ENCODE assay signal across 9 cellular contexts in the genomic region with DNA sequence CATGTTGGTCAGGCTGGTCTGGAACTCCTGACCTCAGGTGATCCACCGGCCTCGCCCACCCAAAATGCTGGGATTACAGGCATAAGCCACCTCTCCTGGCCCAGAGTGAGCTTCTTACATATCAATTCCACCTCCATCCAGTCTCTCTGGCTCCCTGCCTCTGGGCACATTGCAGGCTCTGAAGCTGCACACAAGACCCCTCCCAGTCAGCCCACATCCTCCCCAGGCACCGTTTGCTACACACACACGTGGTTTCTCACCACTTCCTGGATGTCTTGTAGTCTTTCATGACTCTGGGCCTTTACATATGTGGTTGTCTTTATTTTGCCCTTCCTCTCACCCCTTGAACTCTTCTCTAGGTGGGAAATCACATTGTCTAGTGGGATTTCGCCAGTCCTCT.
DNase-seq lines count a peak whose midpoint lies in the region; ATAC-seq lines count a peak whose summit lies in the region.
"Had no signal": no experiment of that assay in that cellular context is flagged by ENCODE, and none has a peak within 500 bp of the region (broad histone marks: within the 10 kb centered on the region; RNA-seq: fewer than 3 reads in every experiment).

No MANE protein-coding gene starts in this region.

- peak overlapping the region; percentile 11 for H3K4me3 Mint-ChIP-seq in activated T-cell treated with anti-CD3 and anti-CD28 coated beads, Interleukin-2, amount 50 U/mL, for 24 hours

- peak; percentile 100 for ATAC-seq in GM18502 (IDR thresholded peaks at IDR 0.05; ENCODE audit: poor library complexity, unreplicated experiment)
- peak; percentile 100 for ATAC-seq in HG02678 (IDR thresholded peaks at IDR 0.05; ENCODE audit: unreplicated experiment)
- ATAC-seq in left lobe of liver, result peak; percentile 27
- ATAC-seq: Panc1 had no signal

- H3K4me1 Mint-ChIP-seq in activated T-cell treated with anti-CD3 and anti-CD28 coated beads, Interleukin-2, amount 50 U/mL, for 24 hours (ENCODE audit: low read depth), result peaks cover 52% of the 10 kb centered on the region

- H3K9me3 Mint-ChIP-seq in activated T-cell treated with anti-CD3 and anti-CD28 coated beads, Interleukin-2, amount 50 U/mL, for 24 hours, result peaks cover 7% of the 10 kb centered on the region

- peak overlapping the region; percentile 91 for H3K27ac Mint-ChIP-seq in activated T-cell treated with anti-CD3 and anti-CD28 coated beads, Interleukin-2, amount 50 U/mL, for 24 hours

- H3K36me3 Mint-ChIP-seq in activated T-cell treated with anti-CD3 and anti-CD28 coated beads, Interleukin-2, amount 50 U/mL, for 24 hours (ENCODE audit: low read depth), result peaks cover 2% of the 10 kb centered on the region

- DNase-seq in NOMO-1 treated with dmso at 0.1 percent for 144 hours (lab: John Stamatoyannopoulos, UW; ENCODE audit: unreplicated experiment), result peak; percentile 95
- peak; percentile 73 for DNase-seq in activated T-cell treated with anti-CD3 and anti-CD28 coated beads, Interleukin-2, amount 50 U/mL, for 24 hours
- no peak for DNase-seq in left lobe of liver (ENCODE audit: low spot score)
- peak; percentile 52 to 92 (median 80) for DNase-seq in stimulated activated naive CD4-positive, alpha-beta T cell (lab: John Stamatoyannopoulos, UW)
- no peak for DNase-seq in cerebellar nuclear complex (lab: John Stamatoyannopoulos, UW)
- DNase-seq in NCI-H1105 (lab: John Stamatoyannopoulos, UW), result no peak

- no peaks in the 10 kb centered on the region for H3K27me3 Mint-ChIP-seq in activated T-cell treated with anti-CD3 and anti-CD28 coated beads, Interleukin-2, amount 50 U/mL, for 24 hours

Comparison
In these comparisons a context has a peak if more than half of its experiments do, and no peak if none do; other contexts are left out.
1. ATAC-seq: peak in every context shown above with its lines; median percentile 100 in GM18502; 100 in HG02678; 27 in left lobe of liver.
2. DNase-seq: peak in NOMO-1 treated with dmso at 0.1 percent for 144 hours (single experiment), activated T-cell treated with anti-CD3 and anti-CD28 coated beads, Interleukin-2, amount 50 U/mL, for 24 hours (single experiment) and stimulated activated naive CD4-positive, alpha-beta T cell (6 of 6); none in left lobe of liver (single experiment), cerebellar nuclear complex (0 of 2) and NCI-H1105 (single experiment).